Comparison of ENCODE assay signal across 40 cellular contexts in the genomic region with DNA sequence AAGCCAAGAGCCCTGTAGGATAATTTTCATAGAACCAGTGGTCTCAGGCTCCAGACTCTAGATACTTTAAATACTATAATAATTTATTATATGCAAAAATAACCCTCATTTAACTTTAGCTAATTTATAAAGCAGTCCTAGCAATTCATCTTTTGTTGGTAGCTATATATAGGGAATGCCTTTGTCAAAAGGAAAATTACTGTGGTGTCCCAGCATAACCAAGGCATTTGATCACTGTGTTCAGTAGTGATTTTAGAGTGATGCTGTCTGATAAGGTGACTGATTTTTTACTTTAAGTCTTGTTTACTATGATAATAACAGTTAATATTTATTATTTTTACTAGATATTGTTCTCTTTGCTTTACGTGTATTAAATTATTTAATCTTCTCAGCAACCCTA.
"Had no signal": no experiment of that assay in that cellular context is flagged by ENCODE, and none has a peak within 500 bp of the region (broad histone marks: within the 10 kb centered on the region; RNA-seq: fewer than 3 reads in every experiment).

No MANE protein-coding gene starts in this region.

- H3K4me1 Mint-ChIP-seq: activated naive CD4-positive, alpha-beta T cell treated with anti-CD3 and anti-CD28 coated beads, Interleukin-2, amount 10 ng/mL, durations not matched to agents 7 days and 5 days; activated naive CD4-positive, alpha-beta T cell treated with anti-CD3 and anti-CD28 coated beads, Interleukin-2, amount 50 U/mL, for 24 hours; activated naive CD8-positive, alpha-beta T cell treated with anti-CD3 and anti-CD28 coated beads for 36 hours; activated naive CD8-positive, alpha-beta T cell treated with anti-CD3 and anti-CD28 coated beads, Interleukin-2, amount 10 ng/mL, durations not matched to agents 7 days and 5 days; activated T-helper 17 cell treated with anti-CD3 and anti-CD28 coated beads, Interleukin-2, amount 50 U/mL, for 72 hours; brain; central memory CD8-positive, alpha-beta T cell had no signal

- H3K27ac Mint-ChIP-seq: activated naive CD4-positive, alpha-beta T cell treated with anti-CD3 and anti-CD28 coated beads for 36 hours; activated naive CD4-positive, alpha-beta T cell treated with anti-CD3 and anti-CD28 coated beads, Interleukin-2, amount 10 ng/mL, durations not matched to agents 7 days and 5 days; activated naive CD4-positive, alpha-beta T cell treated with anti-CD3 and anti-CD28 coated beads, Interleukin-2, amount 50 U/mL, for 24 hours; activated naive CD4-positive, alpha-beta T cell treated with anti-CD3 and anti-CD28 coated beads, Interleukin-2, amount 50 U/mL, for 72 hours; activated naive CD8-positive, alpha-beta T cell; activated naive CD8-positive, alpha-beta T cell treated with anti-CD3 and anti-CD28 coated beads for 36 hours; activated naive CD8-positive, alpha-beta T cell treated with anti-CD3 and anti-CD28 coated beads, Interleukin-2, amount 10 ng/mL, durations not matched to agents 7 days and 5 days; activated naive CD8-positive, alpha-beta T cell treated with anti-CD3 and anti-CD28 coated beads, Interleukin-2, amount 50 U/mL, for 24 hours; activated T-cell treated with anti-CD3 and anti-CD28 coated beads, Interleukin-2, amount 50 U/mL, for 24 hours; activated T-cell treated with anti-CD3 and anti-CD28 coated beads, Interleukin-2, amount 50 U/mL, for 72 hours; activated T-helper 1 cell treated with anti-CD3 and anti-CD28 coated beads, Interleukin-12 subunit alpha, Interleukin-12 subunit beta, Interleukin-2, Interleukin-4 antibody, amounts not matched to agents 30 ng/mL and 10 ng/mL and 1 ng/mL, durations not matched to agents 14 hours and 24 hours and 36 hours; activated T-helper 17 cell treated with anti-CD3 and anti-CD28 coated beads, Interleukin-2, amount 50 U/mL, for 72 hours; activated T-helper 2 cell treated with anti-CD3 and anti-CD28 coated beads, Interferon-gamma antibody, Interleukin-2, Interleukin-4, amounts not matched to agents 10 μg/mL and 5 μg/mL and 100 μg/mL, durations not matched to agents 14 hours and 24 hours and 36 hours; brain had no signal

- H3K27me3 Mint-ChIP-seq: activated naive CD4-positive, alpha-beta T cell treated with anti-CD3 and anti-CD28 coated beads, Interleukin-2, amount 10 ng/mL, durations not matched to agents 7 days and 5 days; activated naive CD4-positive, alpha-beta T cell treated with anti-CD3 and anti-CD28 coated beads, Interleukin-2, amount 50 U/mL, for 24 hours; activated naive CD8-positive, alpha-beta T cell; activated naive CD8-positive, alpha-beta T cell treated with anti-CD3 and anti-CD28 coated beads for 36 hours; activated naive CD8-positive, alpha-beta T cell treated with anti-CD3 and anti-CD28 coated beads, Interleukin-2, amount 10 ng/mL, durations not matched to agents 7 days and 5 days; activated naive CD8-positive, alpha-beta T cell treated with anti-CD3 and anti-CD28 coated beads, Interleukin-2, amount 50 U/mL, for 24 hours; activated T-cell treated with anti-CD3 and anti-CD28 coated beads, Interleukin-2, amount 50 U/mL, for 24 hours; activated T-helper 17 cell treated with anti-CD3 and anti-CD28 coated beads, Interleukin-2, amount 50 U/mL, for 72 hours; brain; central memory CD8-positive, alpha-beta T cell had no signal

- H3K27ac ChIP-seq: adrenal gland, ascending aorta, body of pancreas, brain microvascular endothelial cell, breast epithelium, cardiac muscle cell had no signal

- H3K9me3 Mint-ChIP-seq: activated naive CD4-positive, alpha-beta T cell treated with anti-CD3 and anti-CD28 coated beads for 36 hours; activated naive CD4-positive, alpha-beta T cell treated with anti-CD3 and anti-CD28 coated beads, Interleukin-2, amount 10 ng/mL, durations not matched to agents 7 days and 5 days; activated naive CD4-positive, alpha-beta T cell treated with anti-CD3 and anti-CD28 coated beads, Interleukin-2, amount 50 U/mL, for 24 hours; activated naive CD4-positive, alpha-beta T cell treated with anti-CD3 and anti-CD28 coated beads, Interleukin-2, amount 50 U/mL, for 72 hours; activated naive CD8-positive, alpha-beta T cell treated with anti-CD3 and anti-CD28 coated beads for 36 hours; activated naive CD8-positive, alpha-beta T cell treated with anti-CD3 and anti-CD28 coated beads, Interleukin-2, amount 10 ng/mL, durations not matched to agents 7 days and 5 days; activated naive CD8-positive, alpha-beta T cell treated with anti-CD3 and anti-CD28 coated beads, Interleukin-2, amount 50 U/mL, for 24 hours; activated T-cell treated with anti-CD3 and anti-CD28 coated beads, Interleukin-2, amount 50 U/mL, for 24 hours; activated T-cell treated with anti-CD3 and anti-CD28 coated beads, Interleukin-2, amount 50 U/mL, for 4 hours; activated T-cell treated with anti-CD3 and anti-CD28 coated beads, Interleukin-2, amount 50 U/mL, for 72 hours; activated T-helper 1 cell treated with anti-CD3 and anti-CD28 coated beads, Interleukin-12 subunit alpha, Interleukin-12 subunit beta, Interleukin-2, Interleukin-4 antibody, amounts not matched to agents 30 ng/mL and 10 ng/mL and 1 ng/mL, durations not matched to agents 14 hours and 24 hours and 36 hours; activated T-helper 17 cell treated with anti-CD3 and anti-CD28 coated beads, Interleukin-2, amount 50 U/mL, for 72 hours; activated T-helper 2 cell treated with anti-CD3 and anti-CD28 coated beads, Interferon-gamma antibody, Interleukin-2, Interleukin-4, amounts not matched to agents 10 μg/mL and 5 μg/mL and 100 μg/mL, durations not matched to agents 14 hours and 24 hours and 36 hours; brain; central memory CD8-positive, alpha-beta T cell had no signal

- H3K4me1 ChIP-seq: adrenal gland, ascending aorta, body of pancreas, breast epithelium had no signal

- H3K9me3 ChIP-seq: adrenal gland, ascending aorta, body of pancreas, breast epithelium had no signal

- H3K4me3 Mint-ChIP-seq: activated naive CD4-positive, alpha-beta T cell treated with anti-CD3 and anti-CD28 coated beads for 36 hours; activated naive CD4-positive, alpha-beta T cell treated with anti-CD3 and anti-CD28 coated beads, Interleukin-2, amount 10 ng/mL, durations not matched to agents 7 days and 5 days; activated naive CD4-positive, alpha-beta T cell treated with anti-CD3 and anti-CD28 coated beads, Interleukin-2, amount 50 U/mL, for 24 hours; activated naive CD8-positive, alpha-beta T cell; activated naive CD8-positive, alpha-beta T cell treated with anti-CD3 and anti-CD28 coated beads for 36 hours; activated naive CD8-positive, alpha-beta T cell treated with anti-CD3 and anti-CD28 coated beads, Interleukin-2, amount 10 ng/mL, durations not matched to agents 7 days and 5 days; activated naive CD8-positive, alpha-beta T cell treated with anti-CD3 and anti-CD28 coated beads, Interleukin-2, amount 50 U/mL, for 24 hours; activated T-cell treated with anti-CD3 and anti-CD28 coated beads, Interleukin-2, amount 50 U/mL, for 24 hours; activated T-cell treated with anti-CD3 and anti-CD28 coated beads, Interleukin-2, amount 50 U/mL, for 4 hours; activated T-cell treated with anti-CD3 and anti-CD28 coated beads, Interleukin-2, amount 50 U/mL, for 72 hours; activated T-helper 1 cell treated with anti-CD3 and anti-CD28 coated beads, Interleukin-12 subunit alpha, Interleukin-12 subunit beta, Interleukin-2, Interleukin-4 antibody, amounts not matched to agents 30 ng/mL and 10 ng/mL and 1 ng/mL, durations not matched to agents 14 hours and 24 hours and 36 hours; activated T-helper 17 cell treated with anti-CD3 and anti-CD28 coated beads, Interleukin-2, amount 50 U/mL, for 72 hours; brain; central memory CD8-positive, alpha-beta T cell had no signal

- H3K36me3 Mint-ChIP-seq: activated naive CD4-positive, alpha-beta T cell treated with anti-CD3 and anti-CD28 coated beads, Interleukin-2, amount 50 U/mL, for 72 hours had no signal

- DNase-seq: activated effector memory CD4-positive, alpha-beta T cell treated with anti-CD3 and anti-CD28 coated beads, Interleukin-2, amount 50 U/mL, for 16 hours; activated effector memory CD4-positive, alpha-beta T cell treated with Interleukin-2 at 50 U/mL for 16 hours; activated gamma-delta T cell; activated gamma-delta T cell treated with Interleukin-2 at 50 U/mL for 16 hours; activated naive CD4-positive, alpha-beta T cell; activated naive CD4-positive, alpha-beta T cell treated with anti-CD3 and anti-CD28 coated beads for 36 hours; activated naive CD4-positive, alpha-beta T cell treated with anti-CD3 and anti-CD28 coated beads, Interleukin-2, amount 10 ng/mL, durations not matched to agents 7 days and 5 days; activated naive CD4-positive, alpha-beta T cell treated with anti-CD3 and anti-CD28 coated beads, Interleukin-2, amount 50 U/mL, for 16 hours; activated naive CD4-positive, alpha-beta T cell treated with Interleukin-2 at 50 U/mL for 16 hours; activated naive CD8-positive, alpha-beta T cell treated with anti-CD3 and anti-CD28 coated beads for 36 hours; activated naive CD8-positive, alpha-beta T cell treated with anti-CD3 and anti-CD28 coated beads, Interleukin-2, amount 10 ng/mL, durations not matched to agents 7 days and 5 days; activated naive CD8-positive, alpha-beta T cell treated with anti-CD3 and anti-CD28 coated beads, Interleukin-2, amount 50 U/mL, for 24 hours; activated T-cell treated with anti-CD3 and anti-CD28 coated beads, Interleukin-2, amount 50 U/mL, for 1 hour; activated T-cell treated with anti-CD3 and anti-CD28 coated beads, Interleukin-2, amount 50 U/mL, for 24 hours; activated T-cell treated with anti-CD3 and anti-CD28 coated beads, Interleukin-2, amount 50 U/mL, for 4 hours; activated T-cell treated with anti-CD3 and anti-CD28 coated beads, Interleukin-2, amount 50 U/mL, for 48 hours; activated T-cell treated with anti-CD3 and anti-CD28 coated beads, Interleukin-2, amount 50 U/mL, for 72 hours; adrenal gland; amniotic stem cell; amygdala; anterior cingulate cortex; aorta; body of pancreas; brain microvascular endothelial cell; caudate nucleus; central memory CD4-positive, alpha-beta T cell; cerebellar nuclear complex had no signal

- H3K27me3 ChIP-seq: adrenal gland, ascending aorta, body of pancreas, brain microvascular endothelial cell, breast epithelium, cardiac muscle cell had no signal

- FAIRE-seq: astrocyte, bronchial epithelial cell had no signal

- H3K4me3 ChIP-seq: adrenal gland, ascending aorta, body of pancreas, breast epithelium, cardiac muscle cell had no signal

- ATAC-seq: activated naive CD4-positive, alpha-beta T cell treated with anti-CD3 and anti-CD28 coated beads, Interleukin-2, amount 50 U/mL, for 72 hours; activated naive CD8-positive, alpha-beta T cell treated with anti-CD3 and anti-CD28 coated beads, Interleukin-2, amount 50 U/mL, for 24 hours; activated T-cell treated with anti-CD3 and anti-CD28 coated beads, Interleukin-2, amount 50 U/mL, for 4 hours; activated T-cell treated with anti-CD3 and anti-CD28 coated beads, Interleukin-2, amount 50 U/mL, for 72 hours; activated T-helper 17 cell treated with anti-CD3 and anti-CD28 coated beads, Interleukin-2, amount 50 U/mL, for 72 hours; body of pancreas had no signal
